In the genomic region with DNA sequence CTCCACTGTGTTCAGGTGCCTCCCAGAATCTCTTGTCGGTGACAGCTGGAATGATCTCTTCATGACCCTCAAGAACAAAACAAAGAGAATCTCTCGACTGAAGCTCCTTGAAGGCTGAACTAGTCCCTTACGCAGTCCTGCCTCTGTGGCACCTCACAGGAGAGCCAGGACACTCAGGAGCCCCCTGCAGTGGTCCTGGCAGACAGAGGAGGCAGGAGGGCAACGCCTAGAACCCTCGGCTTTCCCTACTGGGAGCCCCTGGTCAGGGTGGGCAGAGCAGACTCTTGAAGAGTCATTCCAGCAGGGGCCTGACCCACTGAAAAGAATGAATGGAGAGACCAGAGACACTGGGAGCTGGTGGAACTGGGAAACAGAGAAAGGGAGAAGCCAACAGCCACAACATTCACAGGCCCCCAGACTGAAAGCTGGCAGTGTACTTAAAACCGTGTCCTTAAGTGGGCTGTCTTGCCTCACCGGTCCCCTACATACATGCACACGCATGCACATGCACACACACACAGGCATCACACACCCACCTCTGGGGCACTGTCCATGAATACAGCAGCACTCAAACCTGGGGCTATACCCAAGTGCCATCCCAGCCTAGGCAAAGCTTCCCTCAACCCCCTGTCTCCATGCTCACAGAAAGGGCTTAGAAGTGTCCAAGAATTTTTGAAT, we compare ENCODE assay signal across 14 cellular contexts.
DNase-seq lines count a peak whose midpoint lies in the region; ATAC-seq and TF ChIP-seq lines count a peak whose summit lies in the region.
"Had no signal": no experiment of that assay in that cellular context is flagged by ENCODE, and none has a peak within 500 bp of the region (broad histone marks: within the 10 kb centered on the region; RNA-seq: fewer than 3 reads in every experiment).

No MANE protein-coding gene starts in this region.

- ATAC-seq in right cardiac atrium, result peak in 1 of 2 donors; percentile 24
- no peak for ATAC-seq in GM21825 (IDR thresholded peaks at IDR 0.05; ENCODE audit: unreplicated experiment)
- ATAC-seq: activated CD8-positive, alpha-beta T cell treated with anti-CD3 and anti-CD28 coated beads for 36 hours had no signal

- H3K4me1 ChIP-seq in colonic mucosa (no peaks in the 10 kb centered on the region), right cardiac atrium (ENCODE audit: control insufficient read depth, insufficient read depth, low read length) (peaks cover 24% of the 10 kb centered on the region), parathyroid adenoma (no peaks in the 10 kb centered on the region), tibial artery (peaks cover 0 to 88% (median 68%) of the 10 kb centered on the region in 4 donors)
- H3K4me1 ChIP-seq: pancreas, SJCRH30 had no signal

- 70% methylated on average over 8 of the region's 8 CpGs for WGBS in right cardiac atrium

- H3K27ac ChIP-seq in colonic mucosa, result peak overlapping the region; percentile 24
- peak overlapping the region; percentile 73 for H3K27ac ChIP-seq in right cardiac atrium (ENCODE audit: low read length)
- H3K27ac ChIP-seq in parathyroid adenoma, result peak overlapping the region; percentile 51
- peak overlapping the region; percentile 91 to 95 for H3K27ac ChIP-seq in tibial artery
- H3K27ac ChIP-seq: brain microvascular endothelial cell, SJCRH30 had no signal

- H3K4me2 ChIP-seq in parathyroid adenoma (ENCODE audit: low read length), result no peak overlapping the region

- intact Hi-C loops in colonic mucosa (cut with DNase I) (no loop called here), right cardiac atrium (cut with DNase I) (no loop called here), tibial artery (cut with DNase I; ENCODE audit: low total_unique reads) (loop anchor here (2.0 kb wide), 1 partner anchor 60 kb away; no protein-coding TSS in a partner anchor)

- H3K9ac ChIP-seq in colonic mucosa (ENCODE audit: low read depth in 2 of 2, low read length in 2 of 2) (no peak overlapping the region), parathyroid adenoma (no peak overlapping the region)

- H3K4me3 ChIP-seq in colonic mucosa (no peak overlapping the region), right cardiac atrium (ENCODE audit: low read length) (no peak overlapping the region), parathyroid adenoma (ENCODE audit: low read depth, low read length) (no peak overlapping the region), tibial artery (peak overlapping the region; percentile 26 to 45)
- H3K4me3 ChIP-seq: hepatocyte, pancreas, SJCRH30 had no signal

- no peak overlapping the region for H2AFZ ChIP-seq in parathyroid adenoma
- H2AFZ ChIP-seq: hepatocyte had no signal

- H3K9me3 ChIP-seq in colonic mucosa (no peaks in the 10 kb centered on the region), right cardiac atrium (ENCODE audit: control insufficient read depth, low read length) (no peaks in the 10 kb centered on the region), parathyroid adenoma (ENCODE audit: control insufficient read depth, low read length) (no peaks in the 10 kb centered on the region), tibial artery (no peaks in the 10 kb centered on the region)
- H3K9me3 ChIP-seq: pancreas, SJCRH30 had no signal

- DNase-seq in colonic mucosa (no peak), right cardiac atrium (no peak), tibial artery (peak in 1 of 2 donors; percentile 63), NCI-H226 (no peak)
- DNase-seq in activated CD4-positive, CD25-positive, alpha-beta regulatory T cell treated with anti-CD3 and anti-CD28 coated beads, Interleukin-2, amount 50 U/mL, for 72 hours, result no peak
- DNase-seq: activated CD8-positive, alpha-beta T cell treated with anti-CD3 and anti-CD28 coated beads for 36 hours; brain microvascular endothelial cell; CD4-positive, CD25-positive, alpha-beta regulatory T cell; SJCRH30; stimulated activated CD4-positive, alpha-beta T cell treated with anti-CD3 and anti-CD28 coated beads, Interleukin-1b, Interleukin-23, amount 100 ng/mL, for 48 hours had no signal

- H3K79me2 ChIP-seq in parathyroid adenoma, result no peaks in the 10 kb centered on the region
- H3K79me2 ChIP-seq: hepatocyte had no signal

- H3K27me3 ChIP-seq in colonic mucosa, result no peaks in the 10 kb centered on the region
- H3K27me3 ChIP-seq in right cardiac atrium (ENCODE audit: control insufficient read depth, insufficient read depth), result no peaks in the 10 kb centered on the region
- no peaks in the 10 kb centered on the region for H3K27me3 ChIP-seq in parathyroid adenoma (ENCODE audit: control insufficient read depth, insufficient read depth, low read length)
- no peaks in the 10 kb centered on the region for H3K27me3 ChIP-seq in tibial artery
- H3K27me3 ChIP-seq: brain microvascular endothelial cell, hepatocyte, pancreas, SJCRH30 had no signal

- no peaks in the 10 kb centered on the region for H3K36me3 ChIP-seq in colonic mucosa
- no peaks in the 10 kb centered on the region for H3K36me3 ChIP-seq in parathyroid adenoma (ENCODE audit: control insufficient read depth, insufficient read depth, low read length)
- H3K36me3 ChIP-seq in tibial artery, result no peaks in the 10 kb centered on the region
- H3K36me3 ChIP-seq: brain microvascular endothelial cell, pancreas, SJCRH30 had no signal

- TF ChIP-seq CTCF in colonic mucosa (IDR thresholded peaks at IDR 0.05) (no peak), parathyroid adenoma (IDR thresholded peaks at IDR 0.05) (no peak), tibial artery (IDR thresholded peaks at IDR 0.05) (no peak)

Comparison
In these comparisons a context has a peak if more than half of its experiments do, and no peak if none do; other contexts are left out.
1. H3K27ac ChIP-seq: peak in every context shown above with its lines; median percentile 93 in tibial artery; 73 in right cardiac atrium; 51 in parathyroid adenoma; 24 in colonic mucosa.
2. H3K4me3 ChIP-seq: peak in tibial artery (2 of 2); none in colonic mucosa (single experiment), right cardiac atrium (single experiment) and parathyroid adenoma (single experiment).